In the genomic region with DNA sequence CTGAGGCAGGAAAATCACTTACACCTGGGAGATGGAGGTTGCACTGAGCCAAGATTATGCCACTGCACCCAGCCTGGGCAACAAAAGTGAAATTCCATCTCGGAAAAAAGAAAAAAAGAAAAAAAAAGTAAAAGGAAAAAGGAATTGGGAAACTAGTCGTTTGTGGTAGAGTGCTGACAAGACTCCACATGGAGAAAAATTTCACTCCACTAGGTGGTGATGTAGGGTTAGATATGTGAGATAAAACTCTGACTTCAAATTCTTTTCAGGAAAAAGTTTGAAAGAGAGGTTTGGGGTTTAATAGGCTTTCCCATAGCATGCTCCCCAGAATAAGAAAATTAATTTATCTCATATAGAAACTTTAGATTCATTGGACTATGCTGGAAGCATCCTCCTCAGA, we compare ENCODE assay signal across 16 cellular contexts. TPM values are rescaled to one million over a fixed set of nuclear protein-coding genes. Genes with fewer than 3 reads are reported as not detected.
DNase-seq lines count a peak whose midpoint lies in the region; ATAC-seq and TF ChIP-seq lines count a peak whose summit lies in the region.
"Had no signal": no experiment of that assay in that cellular context is flagged by ENCODE, and none has a peak within 500 bp of the region (broad histone marks: within the 10 kb centered on the region; RNA-seq: fewer than 3 reads in every experiment).

No MANE protein-coding gene starts in this region.

- H3K27ac ChIP-seq in liver (ENCODE audit: low read depth in 1 of 2, low read length in 2 of 2), result no peak overlapping the region
- H3K27ac ChIP-seq: esophagus squamous epithelium, ovary had no signal

- WGBS in liver, result 3% methylated on average over 2 of the region's 2 CpGs

- H3K9ac ChIP-seq in liver (ENCODE audit: low read depth in 1 of 2, low read length in 2 of 2), result no peak overlapping the region

- ATAC-seq in HG03354 (IDR thresholded peaks at IDR 0.05; ENCODE audit: poor library complexity, severe bottlenecking, unreplicated experiment), result no peak
- ATAC-seq: SK-N-SH treated with all-trans-retinoic acid at 6 μM for 48 hours; stimulated activated naive B cell treated with anti-CD40 and anti-IgM and Interleukin-4, amounts not matched to agents 10 μg/mL and 1 μg/mL and 100 μg/mL, for 72 hours had no signal

- H3K4me1 ChIP-seq in liver (ENCODE audit: control insufficient read depth in 4 of 4, insufficient read depth in 4 of 4, low read length in 3 of 4), result peaks cover 0 to 1% (median 0%) of the 10 kb centered on the region in 4 donors
- H3K4me1 ChIP-seq: esophagus squamous epithelium had no signal

- H3K4me3 ChIP-seq in choroid plexus epithelial cell (ENCODE audit: low read depth, low read length) (no peak overlapping the region), liver (ENCODE audit: low read depth in 1 of 3, low read length in 3 of 3) (no peak overlapping the region)
- H3K4me3 ChIP-seq: esophagus squamous epithelium, ovary had no signal

- peak in 1 of 2 donors; percentile 74 for TF ChIP-seq RAD21 in liver (IDR thresholded peaks at IDR 0.05)

- DNase-seq in CD1c-positive myeloid dendritic cell (ENCODE audit: extremely low spot score) (peak; percentile 38), H4 (ENCODE audit: low spot score) (peak; percentile 16), choroid plexus epithelial cell (ENCODE audit: low read depth) (peak; percentile 61), NCI-H1417 (lab: John Stamatoyannopoulos, UW) (no peak), NCI-H446 (lab: John Stamatoyannopoulos, UW) (no peak), HPDE6-E6E7 (ENCODE audit: extremely low spot score) (no peak)
- DNase-seq: activated CD4-positive, alpha-beta T cell treated with anti-CD3 and anti-CD28 coated beads for 1 hour; Calu3; esophagus squamous epithelium; NCI-H748 treated with DMSO at 0.1 percent for 48 hours; ovary; stimulated activated naive B cell treated with anti-CD40 and anti-IgM and Interleukin-4, amounts not matched to agents 10 μg/mL and 1 μg/mL and 100 μg/mL, for 72 hours had no signal

- TF ChIP-seq CTCF in choroid plexus epithelial cell (conservative IDR thresholded peaks at IDR 0.05; ENCODE audit: low read depth, low read length) (peak; percentile 47), liver (IDR thresholded peaks at IDR 0.05; ENCODE audit: low read depth, low read length, missing input control) (peak; percentile 28)

- no peaks in the 10 kb centered on the region for H3K9me3 ChIP-seq in liver (ENCODE audit: control insufficient read depth in 4 of 4, low read length in 3 of 4)
- H3K9me3 ChIP-seq: esophagus squamous epithelium, ovary had no signal

- H3K27me3 ChIP-seq in liver (ENCODE audit: control insufficient read depth in 4 of 4, insufficient read depth in 4 of 4, low read length in 3 of 4), result no peaks in the 10 kb centered on the region
- H3K27me3 ChIP-seq: esophagus squamous epithelium, ovary had no signal

- no peaks in the 10 kb centered on the region for H3K36me3 ChIP-seq in liver (ENCODE audit: control insufficient read depth in 4 of 4, insufficient read depth in 3 of 4, low read depth in 1 of 4, low read length in 3 of 4)
- H3K36me3 ChIP-seq: esophagus squamous epithelium, ovary had no signal

TF ChIP-seq in liver, 16 proteins besides CTCF, POLR2A, EP300 and RAD21:
- TF ChIP-seq YY1 (IDR thresholded peaks at IDR 0.05) (no peak), RXRA (IDR thresholded peaks at IDR 0.05) (no peak), GABPA (IDR thresholded peaks at IDR 0.05 in 1 of 2, conservative IDR thresholded peaks at IDR 0.05 in 1 of 2) (no peak), EGR1 (IDR thresholded peaks at IDR 0.05; ENCODE audit: low read depth in 2 of 2) (no peak), TAF1 (conservative IDR thresholded peaks at IDR 0.05) (no peak), SP1 (IDR thresholded peaks at IDR 0.05) (no peak), FOXA2 (IDR thresholded peaks at IDR 0.05) (no peak), FOXA1 (IDR thresholded peaks at IDR 0.05) (no peak), NR2F2 (IDR thresholded peaks at IDR 0.05) (no peak), HNF4A (conservative IDR thresholded peaks at IDR 0.05) (no peak)
- TF ChIP-seq, protein P1, sequence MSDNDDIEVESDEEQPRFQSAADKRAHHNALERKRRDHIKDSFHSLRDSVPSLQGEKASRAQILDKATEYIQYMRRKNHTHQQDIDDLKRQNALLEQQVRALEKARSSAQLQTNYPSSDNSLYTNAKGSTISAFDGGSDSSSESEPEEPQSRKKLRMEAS (IDR thresholded peaks at IDR 0.05), result no peak
- TF ChIP-seq, protein P2, sequence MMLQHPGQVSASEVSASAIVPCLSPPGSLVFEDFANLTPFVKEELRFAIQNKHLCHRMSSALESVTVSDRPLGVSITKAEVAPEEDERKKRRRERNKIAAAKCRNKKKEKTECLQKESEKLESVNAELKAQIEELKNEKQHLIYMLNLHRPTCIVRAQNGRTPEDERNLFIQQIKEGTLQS (IDR thresholded peaks at IDR 0.05), result no peak
- TF ChIP-seq, protein P3, sequence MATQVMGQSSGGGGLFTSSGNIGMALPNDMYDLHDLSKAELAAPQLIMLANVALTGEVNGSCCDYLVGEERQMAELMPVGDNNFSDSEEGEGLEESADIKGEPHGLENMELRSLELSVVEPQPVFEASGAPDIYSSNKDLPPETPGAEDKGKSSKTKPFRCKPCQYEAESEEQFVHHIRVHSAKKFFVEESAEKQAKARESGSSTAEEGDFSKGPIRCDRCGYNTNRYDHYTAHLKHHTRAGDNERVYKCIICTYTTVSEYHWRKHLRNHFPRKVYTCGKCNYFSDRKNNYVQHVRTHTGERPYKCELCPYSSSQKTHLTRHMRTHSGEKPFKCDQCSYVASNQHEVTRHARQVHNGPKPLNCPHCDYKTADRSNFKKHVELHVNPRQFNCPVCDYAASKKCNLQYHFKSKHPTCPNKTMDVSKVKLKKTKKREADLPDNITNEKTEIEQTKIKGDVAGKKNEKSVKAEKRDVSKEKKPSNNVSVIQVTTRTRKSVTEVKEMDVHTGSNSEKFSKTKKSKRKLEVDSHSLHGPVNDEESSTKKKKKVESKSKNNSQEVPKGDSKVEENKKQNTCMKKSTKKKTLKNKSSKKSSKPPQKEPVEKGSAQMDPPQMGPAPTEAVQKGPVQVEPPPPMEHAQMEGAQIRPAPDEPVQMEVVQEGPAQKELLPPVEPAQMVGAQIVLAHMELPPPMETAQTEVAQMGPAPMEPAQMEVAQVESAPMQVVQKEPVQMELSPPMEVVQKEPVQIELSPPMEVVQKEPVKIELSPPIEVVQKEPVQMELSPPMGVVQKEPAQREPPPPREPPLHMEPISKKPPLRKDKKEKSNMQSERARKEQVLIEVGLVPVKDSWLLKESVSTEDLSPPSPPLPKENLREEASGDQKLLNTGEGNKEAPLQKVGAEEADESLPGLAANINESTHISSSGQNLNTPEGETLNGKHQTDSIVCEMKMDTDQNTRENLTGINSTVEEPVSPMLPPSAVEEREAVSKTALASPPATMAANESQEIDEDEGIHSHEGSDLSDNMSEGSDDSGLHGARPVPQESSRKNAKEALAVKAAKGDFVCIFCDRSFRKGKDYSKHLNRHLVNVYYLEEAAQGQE (IDR thresholded peaks at IDR 0.05), result no peak
TF ChIP-seq in liver: peak in this region for 0.

RNA-seq across cellular contexts. Expression of a gene that starts 16.9 kb away (rescaled TPM):
- 57.2 and 65.8 TPM in 2 replicates for total RNA-seq in H4 (2014; rRNA removed; shearing (Covaris generic))
- 10 to 100 TPM in 1 of 2 donors, not detected in 1; 50.8 TPM for total RNA-seq in liver
- 10 to 100 TPM in 1 of 2 donors, not detected in 1; 16.1 TPM for polyA plus RNA-seq in liver
- total RNA-seq: Calu3, MCF 10A, ovary had no signal
- polyA plus RNA-seq: ovary had no signal

Comparison
In these comparisons a context has a peak if more than half of its experiments do, and no peak if none do; other contexts are left out.
1. DNase-seq: peak in CD1c-positive myeloid dendritic cell (single experiment), H4 (single experiment) and choroid plexus epithelial cell (single experiment); none in NCI-H1417 (0 of 3), NCI-H446 (0 of 2) and HPDE6-E6E7 (single experiment).